1 cellular context compared by ENCODE assay signal in the genomic region with DNA sequence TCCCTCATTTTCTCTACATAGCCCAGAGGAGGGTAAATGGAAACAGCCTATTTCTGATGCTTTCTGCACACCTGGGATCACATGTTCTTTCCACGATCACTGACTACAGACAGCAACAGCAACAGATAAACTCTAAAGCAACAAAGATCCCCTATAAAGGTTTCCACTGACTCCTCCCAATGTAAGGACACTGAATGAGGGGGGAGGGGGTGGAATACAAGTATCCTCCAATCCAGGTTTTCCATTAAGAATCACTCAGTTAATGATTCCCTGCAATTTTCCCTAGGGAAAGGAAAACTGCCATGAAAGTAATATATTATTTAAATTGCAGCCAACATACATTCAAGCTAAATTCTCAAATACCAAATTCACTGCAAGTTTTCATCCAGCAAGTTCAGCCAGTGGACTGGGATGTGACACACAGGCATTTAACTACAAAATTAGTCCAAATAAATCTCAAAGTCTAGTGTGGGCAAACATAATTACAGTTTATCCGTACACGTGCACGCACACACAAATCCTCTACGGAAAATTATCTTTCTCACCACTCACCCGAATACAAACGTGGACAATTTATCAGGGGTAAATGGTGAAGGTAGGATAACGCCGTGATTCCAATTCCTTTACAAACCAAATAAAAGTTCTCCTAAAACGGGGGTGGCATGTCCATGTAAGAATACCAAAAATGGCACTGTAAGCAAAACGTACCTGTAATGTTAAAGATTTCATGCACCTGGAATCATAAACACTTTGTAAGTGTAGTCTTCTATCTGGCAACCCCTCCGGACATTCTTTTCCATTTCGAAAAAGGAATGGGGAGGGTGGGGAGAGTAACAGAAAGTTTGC.
TF ChIP-seq lines count a peak whose summit lies in the region.

No MANE protein-coding gene starts in this region.

TF ChIP-seq in HCT116, 20 proteins besides CTCF, POLR2A, EP300 and RAD21 (continued from another document):
- TF ChIP-seq POLR2AphosphoS5 (IDR thresholded peaks at IDR 0.05; ENCODE audit: low read depth, low read length), result peak; percentile 48; the same call in 1 of the 2 replicates
- TF ChIP-seq FOSL1 (IDR thresholded peaks at IDR 0.05; ENCODE audit: low read depth), result 0 out of 2 replicates have a peak, but pooled peaks have one; percentile 5
